Comparison of ENCODE assay signal across 12 cellular contexts in genomic region chr4:39502034-39502658, GRCh38. TPM values are rescaled to one million over a fixed set of nuclear protein-coding genes. Genes with fewer than 3 reads are reported as not detected.
DNase-seq lines count a peak whose midpoint lies in the region; ATAC-seq, FAIRE-seq and TF ChIP-seq lines count a peak whose summit lies in the region.
"Had no signal": no experiment of that assay in that cellular context is flagged by ENCODE, and none has a peak within 500 bp of the region (broad histone marks: within the 10 kb centered on the region; RNA-seq: fewer than 3 reads in every experiment).

No MANE protein-coding gene starts in this region.

- peaks cover 39% of the 10 kb centered on the region for H3K4me1 ChIP-seq in ACC112 (ENCODE audit: control insufficient read depth, insufficient read depth, low read length, unreplicated experiment)
- H3K4me1 ChIP-seq: gastrocnemius medialis, psoas muscle had no signal

- DNase-seq in HS-5 (ENCODE audit: low read depth) (peak; percentile 63), cardiac fibroblast (ENCODE audit: low read depth in 2 of 2) (peak; percentile 60 to 94), NCI-H510A (lab: John Stamatoyannopoulos, UW) (no peak), mucosa of gallbladder (ENCODE audit: low spot score) (no peak), cerebellar cortex (ENCODE audit: low spot score) (no peak)
- DNase-seq: RPMI8226 had no signal

- H3K36me3 ChIP-seq in ACC112 (ENCODE audit: insufficient read depth, low read length), result peaks cover 47% of the 10 kb centered on the region

- H3K27ac ChIP-seq in ACC112 (ENCODE audit: low read depth, low read length), result peak overlapping the region; percentile 97
- H3K27ac ChIP-seq: gastrocnemius medialis, psoas muscle had no signal

- no peak for TF ChIP-seq CTCF in cardiac fibroblast (IDR thresholded peaks at IDR 0.05; ENCODE audit: low read depth, low read length)

- H3K79me2 ChIP-seq in ACC112 (ENCODE audit: control insufficient read depth, insufficient read depth, low read length, unreplicated experiment), result peaks cover 3% of the 10 kb centered on the region

- no peak overlapping the region for H2AFZ ChIP-seq in ACC112 (ENCODE audit: low read length, unreplicated experiment)

- ATAC-seq in HG03175 (IDR thresholded peaks at IDR 0.05; ENCODE audit: unreplicated experiment), result no peak
- ATAC-seq: psoas muscle had no signal

- peak; percentile 49 for FAIRE-seq in islet of Langerhans (lab: Jason Lieb, UNC)

- no peaks in the 10 kb centered on the region for H3K27me3 ChIP-seq in ACC112 (ENCODE audit: insufficient read depth, low read length)
- H3K27me3 ChIP-seq: gastrocnemius medialis, tibial nerve had no signal

- peak overlapping the region; percentile 20; the same call in 1 of the 2 replicates for H3K4me3 ChIP-seq in ACC112 (ENCODE audit: low read depth, low read length)
- no peak overlapping the region for H3K4me3 ChIP-seq in cardiac fibroblast (replicated peaks in 1 of 2; ENCODE audit: low read depth in 2 of 2, low read length in 2 of 2)
- H3K4me3 ChIP-seq: gastrocnemius medialis, psoas muscle, tibial nerve had no signal

RNA-seq across cellular contexts. Expression of gene UGDH, which starts 25.1 kb away (rescaled TPM):
- total RNA-seq in mucosa of gallbladder, result 61.3 TPM

RNA-seq across cellular contexts. Expression of gene LIAS, which starts 43.3 kb away (rescaled TPM):
- 14.7 TPM for total RNA-seq in mucosa of gallbladder

RNA-seq across cellular contexts. Expression of gene RPL9, which starts 43.4 kb away (rescaled TPM):
- 1,194 TPM for total RNA-seq in mucosa of gallbladder

Comparison
In these comparisons a context has a peak if more than half of its experiments do, and no peak if none do; other contexts are left out.
1. DNase-seq: peak in HS-5 (single experiment) and cardiac fibroblast (2 of 2); none in NCI-H510A (single experiment), mucosa of gallbladder (single experiment) and cerebellar cortex (single experiment).